In genomic region chr5:144248015-144248414, GRCh38 we compare ENCODE assay signal across 29 cellular contexts.
"Had no signal": no experiment of that assay in that cellular context is flagged by ENCODE, and none has a peak within 500 bp of the region (broad histone marks: within the 10 kb centered on the region; RNA-seq: fewer than 3 reads in every experiment).

No MANE protein-coding gene starts in this region.

- H3K4me3 Mint-ChIP-seq: activated B cell treated with CpG ODN at 0.5 μM for 24 hours; activated CD4-positive, alpha-beta T cell treated with anti-CD3 and anti-CD28 coated beads, Interleukin-2, amount 10 ng/mL, durations not matched to agents 24 days and 14 days; activated CD8-positive, alpha-beta memory T cell treated with anti-CD3 and anti-CD28 coated beads, Interleukin-2, amount 10 ng/mL, durations not matched to agents 7 days and 5 days; activated naive CD8-positive, alpha-beta T cell treated with anti-CD3 and anti-CD28 coated beads, Interleukin-2, amount 50 U/mL, for 24 hours; activated T-cell treated with anti-CD3 and anti-CD28 coated beads, Interleukin-2, amount 50 U/mL, for 4 hours; brain; central memory CD8-positive, alpha-beta T cell; T-helper 17 cell had no signal

- H3K4me1 ChIP-seq: ascending aorta had no signal

- H3K27ac Mint-ChIP-seq: activated B cell treated with CpG ODN at 0.5 μM for 24 hours; activated CD4-positive, alpha-beta T cell treated with anti-CD3 and anti-CD28 coated beads, Interleukin-2, amount 10 ng/mL, durations not matched to agents 24 days and 14 days; activated CD8-positive, alpha-beta memory T cell treated with anti-CD3 and anti-CD28 coated beads, Interleukin-2, amount 10 ng/mL, durations not matched to agents 7 days and 5 days; activated naive CD4-positive, alpha-beta T cell treated with anti-CD3 and anti-CD28 coated beads, Interleukin-2, amount 50 U/mL, for 72 hours; activated naive CD8-positive, alpha-beta T cell treated with anti-CD3 and anti-CD28 coated beads, Interleukin-2, amount 50 U/mL, for 24 hours; T-helper 17 cell had no signal

- H3K9me3 ChIP-seq: ascending aorta, MG63 had no signal

- H3K27me3 ChIP-seq: ascending aorta had no signal

- DNase-seq: activated B cell treated with CpG ODN at 0.5 μM for 24 hours; activated CD4-positive, alpha-beta T cell treated with anti-CD3 and anti-CD28 coated beads for 1 hour; activated CD4-positive, alpha-beta T cell treated with anti-CD3 and anti-CD28 coated beads, Interleukin-2, amount 10 ng/mL, durations not matched to agents 24 days and 14 days; activated CD4-positive, alpha-beta T cell treated with anti-CD3 and anti-CD28 coated beads, Interleukin-2, amount 50 U/mL, for 48 hours; activated CD8-positive, alpha-beta memory T cell treated with anti-CD3 and anti-CD28 coated beads, Interleukin-2, amount 10 ng/mL, durations not matched to agents 7 days and 5 days; activated effector memory CD4-positive, alpha-beta T cell treated with anti-CD3 and anti-CD28 coated beads, Interleukin-2, amount 50 U/mL, for 16 hours; activated naive CD4-positive, alpha-beta T cell treated with Interleukin-2 at 50 U/mL for 16 hours; activated naive CD8-positive, alpha-beta T cell treated with anti-CD3 and anti-CD28 coated beads, Interleukin-2, amount 50 U/mL, for 24 hours; activated T-cell treated with anti-CD3 and anti-CD28 coated beads, Interleukin-2, amount 50 U/mL, for 4 hours; amniotic stem cell; MG63; MV-4-11; NCI-H1105; NCI-H1436; NCI-H187; NCI-H2081 treated with DMSO at 0.1 percent for 48 hours; NCI-H2171 treated with DMSO at 0.1 percent for 48 hours; NCI-H226; NCI-H526; NCI-H82; PC-3; SHP77 treated with DMSO at 0.1 percent for 48 hours; T-helper 17 cell; T-helper 9 cell had no signal

- H3K27ac ChIP-seq: ascending aorta had no signal

- H3K36me3 Mint-ChIP-seq: activated CD8-positive, alpha-beta memory T cell treated with anti-CD3 and anti-CD28 coated beads, Interleukin-2, amount 10 ng/mL, durations not matched to agents 7 days and 5 days; activated naive CD4-positive, alpha-beta T cell treated with anti-CD3 and anti-CD28 coated beads, Interleukin-2, amount 50 U/mL, for 72 hours; brain had no signal

- H3K4me1 Mint-ChIP-seq: activated B cell treated with CpG ODN at 0.5 μM for 24 hours; activated CD4-positive, alpha-beta T cell treated with anti-CD3 and anti-CD28 coated beads, Interleukin-2, amount 10 ng/mL, durations not matched to agents 24 days and 14 days; activated CD8-positive, alpha-beta memory T cell treated with anti-CD3 and anti-CD28 coated beads, Interleukin-2, amount 10 ng/mL, durations not matched to agents 7 days and 5 days; activated naive CD8-positive, alpha-beta T cell treated with anti-CD3 and anti-CD28 coated beads, Interleukin-2, amount 50 U/mL, for 24 hours; central memory CD8-positive, alpha-beta T cell; T-helper 17 cell had no signal

- H3K9me3 Mint-ChIP-seq: activated B cell treated with CpG ODN at 0.5 μM for 24 hours; activated CD4-positive, alpha-beta T cell treated with anti-CD3 and anti-CD28 coated beads, Interleukin-2, amount 10 ng/mL, durations not matched to agents 24 days and 14 days; activated naive CD4-positive, alpha-beta T cell treated with anti-CD3 and anti-CD28 coated beads, Interleukin-2, amount 50 U/mL, for 72 hours; activated naive CD8-positive, alpha-beta T cell treated with anti-CD3 and anti-CD28 coated beads, Interleukin-2, amount 50 U/mL, for 24 hours; activated T-cell treated with anti-CD3 and anti-CD28 coated beads, Interleukin-2, amount 50 U/mL, for 4 hours; brain had no signal

- H3K27me3 Mint-ChIP-seq: brain had no signal

- H3K4me3 ChIP-seq: ascending aorta, MG63 had no signal

- FAIRE-seq: TTC549 had no signal

- H3K36me3 ChIP-seq: ascending aorta, MG63 had no signal
